In the genomic region with DNA sequence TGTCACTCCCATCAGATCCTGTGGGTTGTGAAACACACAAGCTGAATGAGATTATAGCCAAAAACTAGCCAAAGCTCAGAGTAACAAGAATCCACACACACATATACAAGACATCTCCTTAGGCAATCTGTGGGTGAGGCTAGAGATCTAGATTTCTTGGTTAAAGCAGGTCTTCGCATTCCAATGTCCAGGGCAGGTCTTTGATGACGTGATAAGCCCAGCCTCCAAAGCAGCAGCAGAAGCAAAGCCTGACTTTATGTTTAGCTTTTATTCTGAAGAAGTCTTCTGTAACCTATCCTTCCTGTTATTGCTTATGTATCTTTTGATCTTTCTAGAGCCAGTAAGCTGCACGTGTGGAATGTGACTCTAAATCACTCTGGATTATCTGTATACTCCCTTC, we compare ENCODE assay signal across 1 cellular context.
TF ChIP-seq lines count a peak whose summit lies in the region.

No MANE protein-coding gene starts in this region.

TF ChIP-seq in HepG2, 621 proteins besides CTCF, POLR2A, EP300 and RAD21 (continued from another document):
- TF ChIP-seq BORCS8-MEF2B (CRISPR knock-in tag; IDR thresholded peaks at IDR 0.05), result no peak
